In the genomic region with DNA sequence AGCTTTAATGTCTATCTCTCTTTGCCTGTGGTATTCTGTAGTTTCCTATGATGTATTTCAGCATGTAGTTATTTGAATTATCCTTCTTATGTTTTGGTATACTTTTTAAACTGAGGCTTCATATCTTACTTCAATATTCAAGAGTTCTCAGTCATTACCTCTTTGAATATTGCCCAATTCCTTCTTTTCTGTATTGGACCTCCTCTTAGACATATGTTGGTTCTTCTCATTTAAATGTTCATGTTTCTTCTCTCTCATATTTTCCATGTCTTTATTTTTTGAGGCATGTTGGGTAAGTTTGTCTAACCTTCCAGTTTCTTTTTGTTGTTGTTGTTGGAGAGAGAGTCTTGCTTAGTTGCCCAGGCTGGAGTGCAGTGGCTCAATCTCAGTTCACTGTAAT, we compare ENCODE assay signal across 1 cellular context.
TF ChIP-seq lines count a peak whose summit lies in the region.

No MANE protein-coding gene starts in this region.

TF ChIP-seq in K562, 482 proteins besides CTCF, POLR2A, EP300 and RAD21 (continued from another document):
- TF ChIP-seq, protein P1, sequence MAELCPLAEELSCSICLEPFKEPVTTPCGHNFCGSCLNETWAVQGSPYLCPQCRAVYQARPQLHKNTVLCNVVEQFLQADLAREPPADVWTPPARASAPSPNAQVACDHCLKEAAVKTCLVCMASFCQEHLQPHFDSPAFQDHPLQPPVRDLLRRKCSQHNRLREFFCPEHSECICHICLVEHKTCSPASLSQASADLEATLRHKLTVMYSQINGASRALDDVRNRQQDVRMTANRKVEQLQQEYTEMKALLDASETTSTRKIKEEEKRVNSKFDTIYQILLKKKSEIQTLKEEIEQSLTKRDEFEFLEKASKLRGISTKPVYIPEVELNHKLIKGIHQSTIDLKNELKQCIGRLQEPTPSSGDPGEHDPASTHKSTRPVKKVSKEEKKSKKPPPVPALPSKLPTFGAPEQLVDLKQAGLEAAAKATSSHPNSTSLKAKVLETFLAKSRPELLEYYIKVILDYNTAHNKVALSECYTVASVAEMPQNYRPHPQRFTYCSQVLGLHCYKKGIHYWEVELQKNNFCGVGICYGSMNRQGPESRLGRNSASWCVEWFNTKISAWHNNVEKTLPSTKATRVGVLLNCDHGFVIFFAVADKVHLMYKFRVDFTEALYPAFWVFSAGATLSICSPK (IDR thresholded peaks at IDR 0.05; ENCODE audit: borderline replicate concordance) = no peak
- TF ChIP-seq CC2D1A (IDR thresholded peaks at IDR 0.05) (no peak), RAD51 (IDR thresholded peaks at IDR 0.05; ENCODE audit: borderline replicate concordance, low read depth) (no peak), LCOR (CRISPR knock-in tag; IDR thresholded peaks at IDR 0.05) (no peak), TRIM28 (IDR thresholded peaks at IDR 0.05) (peak; percentile 35; the same call in 1 of the 2 replicates), ZNF75A (CRISPR knock-in tag; IDR thresholded peaks at IDR 0.05) (no peak), ZBTB7A (IDR thresholded peaks at IDR 0.05; ENCODE audit: borderline replicate concordance, control insufficient read depth, low read depth, low read length) (no peak), DNMT1 (IDR thresholded peaks at IDR 0.05) (no peak), CEBPG (CRISPR knock-in tag; IDR thresholded peaks at IDR 0.05) (no peak), CEBPG (tag; conservative IDR thresholded peaks at IDR 0.05 in 1 of 2, IDR thresholded peaks at IDR 0.05 in 1 of 2) (peak; percentile 40 to 48; a peak in 2 of 4 replicates), ZNF146 (CRISPR knock-in tag; IDR thresholded peaks at IDR 0.05; ENCODE audit: unreplicated experiment) (no peak), HNRNPK (IDR thresholded peaks at IDR 0.05; ENCODE audit: low read depth, low read length, poor library complexity, severe bottlenecking) (no peak), ZNF124 (CRISPR knock-in tag; IDR thresholded peaks at IDR 0.05) (no peak), SRSF3 (IDR thresholded peaks at IDR 0.05; ENCODE audit: insufficient read depth, low read length) (no peak), IRF2 (CRISPR knock-in tag; IDR thresholded peaks at IDR 0.05) (no peak), ARHGAP35 (IDR thresholded peaks at IDR 0.05; ENCODE audit: partially characterized antibody) (no peak), NR2C1 (IDR thresholded peaks at IDR 0.05) (no peak), NR2C1 (tag; IDR thresholded peaks at IDR 0.05) (no peak), CSDE1 (IDR thresholded peaks at IDR 0.05) (no peak)
